20 cellular contexts compared by ENCODE assay signal in the genomic region with DNA sequence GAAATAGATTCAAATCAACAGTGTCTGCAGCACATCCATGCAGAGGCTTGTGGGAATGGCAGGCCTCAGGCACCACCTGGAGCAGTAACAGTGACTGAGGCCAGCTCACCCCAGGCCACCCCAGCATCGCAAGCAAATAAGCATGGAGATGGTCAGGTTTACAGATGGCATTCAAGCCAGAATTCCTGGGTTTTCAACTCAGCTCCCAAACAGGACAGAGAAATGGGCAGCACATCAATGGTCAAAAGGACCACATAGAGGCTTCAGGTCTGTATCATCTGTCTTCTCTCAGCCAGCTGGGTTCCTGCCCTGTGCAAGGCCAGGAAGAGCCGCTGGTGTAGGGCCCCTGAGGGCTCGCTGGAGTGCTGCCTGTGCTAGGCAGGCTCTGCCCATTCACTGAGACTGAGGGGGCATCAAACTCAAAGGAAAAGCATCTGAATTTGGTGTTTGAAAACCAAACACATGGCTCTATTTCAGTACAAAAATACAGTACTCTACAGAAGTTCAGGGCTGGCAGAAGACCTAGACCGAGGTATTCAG.
DNase-seq lines count a peak whose midpoint lies in the region; ATAC-seq, FAIRE-seq and TF ChIP-seq lines count a peak whose summit lies in the region.
"Had no signal": no experiment of that assay in that cellular context is flagged by ENCODE, and none has a peak within 500 bp of the region (broad histone marks: within the 10 kb centered on the region; RNA-seq: fewer than 3 reads in every experiment).

No MANE protein-coding gene starts in this region.

- H3K4me1 Mint-ChIP-seq in IgD-negative memory B cell (peaks cover 0 to 14% (median 2%) of the 10 kb centered on the region in 3 donors), neural progenitor cell (peaks cover 53% of the 10 kb centered on the region)
- peaks cover 7% of the 10 kb centered on the region for H3K4me1 Mint-ChIP-seq in activated naive CD8-positive, alpha-beta T cell treated with anti-CD3 and anti-CD28 coated beads, Interleukin-2, amount 10 ng/mL, durations not matched to agents 7 days and 5 days

- POLR2A ChIA-PET in activated naive CD8-positive, alpha-beta T cell treated with anti-CD3 and anti-CD28 coated beads, Interleukin-2, amount 10 ng/mL, durations not matched to agents 7 days and 5 days (lab: Charles Lee) = no interaction called here

- peaks cover 35% of the 10 kb centered on the region for H4K20me1 ChIP-seq in neural progenitor cell (ENCODE audit: low read depth)

- no peaks in the 10 kb centered on the region for H3K27me3 Mint-ChIP-seq in IgD-negative memory B cell
- no peaks in the 10 kb centered on the region for H3K27me3 Mint-ChIP-seq in activated naive CD8-positive, alpha-beta T cell treated with anti-CD3 and anti-CD28 coated beads, Interleukin-2, amount 10 ng/mL, durations not matched to agents 7 days and 5 days
- H3K27me3 Mint-ChIP-seq in neural progenitor cell (ENCODE audit: insufficient read depth, low read depth) = peaks cover 2% of the 10 kb centered on the region
- H3K27me3 Mint-ChIP-seq: activated CD4-positive, alpha-beta memory T cell treated with anti-CD3 and anti-CD28 coated beads for 36 hours; activated naive CD4-positive, alpha-beta T cell treated with anti-CD3 and anti-CD28 coated beads, Interleukin-2, amount 50 U/mL, for 24 hours; dendritic cell treated with granulocyte-macrophage colony-stimulating factor and Interleukin-4, amounts not matched to agents 40 ng/mL and 50 ng/mL, for 4 days had no signal

- TF ChIP-seq CTCF in neural progenitor cell (IDR thresholded peaks at IDR 0.05) = no peak

- H2AFZ ChIP-seq in neural progenitor cell (replicated peaks) = no peak overlapping the region

- no peak overlapping the region for H3K4me2 ChIP-seq in neural progenitor cell

- H3K36me3 Mint-ChIP-seq in IgD-negative memory B cell (peaks cover 2% of the 10 kb centered on the region), neural progenitor cell (peaks cover 26% of the 10 kb centered on the region)
- H3K36me3 Mint-ChIP-seq in activated naive CD8-positive, alpha-beta T cell treated with anti-CD3 and anti-CD28 coated beads, Interleukin-2, amount 10 ng/mL, durations not matched to agents 7 days and 5 days = peaks cover 19% of the 10 kb centered on the region

- no peaks in the 10 kb centered on the region for H3K9me3 Mint-ChIP-seq in IgD-negative memory B cell
- H3K9me3 Mint-ChIP-seq in activated naive CD8-positive, alpha-beta T cell treated with anti-CD3 and anti-CD28 coated beads, Interleukin-2, amount 10 ng/mL, durations not matched to agents 7 days and 5 days = no peaks in the 10 kb centered on the region
- no peaks in the 10 kb centered on the region for H3K9me3 Mint-ChIP-seq in neural progenitor cell
- H3K9me3 Mint-ChIP-seq: activated CD4-positive, alpha-beta memory T cell treated with anti-CD3 and anti-CD28 coated beads for 36 hours; activated naive CD4-positive, alpha-beta T cell treated with anti-CD3 and anti-CD28 coated beads, Interleukin-2, amount 50 U/mL, for 24 hours; dendritic cell treated with granulocyte-macrophage colony-stimulating factor and Interleukin-4, amounts not matched to agents 40 ng/mL and 50 ng/mL, for 4 days; natural killer cell had no signal

- peak; percentile 19 for DNase-seq in COLO829 (ENCODE audit: low spot score)
- no peak for DNase-seq in activated naive CD8-positive, alpha-beta T cell treated with anti-CD3 and anti-CD28 coated beads, Interleukin-2, amount 10 ng/mL, durations not matched to agents 7 days and 5 days
- no peak for DNase-seq in neural progenitor cell (ENCODE audit: low spot score)
- DNase-seq in RCC 7860 (ENCODE audit: low spot score) = no peak
- DNase-seq in NCI-H774 (lab: John Stamatoyannopoulos, UW) = no peak
- DNase-seq: activated CD4-positive, alpha-beta memory T cell treated with anti-CD3 and anti-CD28 coated beads for 36 hours; activated T-cell treated with anti-CD3 and anti-CD28 coated beads, Interleukin-2, amount 50 U/mL, for 48 hours; H7; natural killer cell; NCI-H1694 treated with DMSO at 0.1 percent for 48 hours; sigmoid colon; stomach; upper lobe of left lung had no signal

- no peaks in the 10 kb centered on the region for H3K79me2 ChIP-seq in neural progenitor cell (ENCODE audit: low read depth)

- no peak overlapping the region for H3K4me3 Mint-ChIP-seq in IgD-negative memory B cell
- no peak overlapping the region for H3K4me3 Mint-ChIP-seq in activated naive CD8-positive, alpha-beta T cell treated with anti-CD3 and anti-CD28 coated beads, Interleukin-2, amount 10 ng/mL, durations not matched to agents 7 days and 5 days
- no peak overlapping the region for H3K4me3 Mint-ChIP-seq in neural progenitor cell
- H3K4me3 Mint-ChIP-seq: activated CD4-positive, alpha-beta memory T cell treated with anti-CD3 and anti-CD28 coated beads for 36 hours; activated naive CD4-positive, alpha-beta T cell treated with anti-CD3 and anti-CD28 coated beads, Interleukin-2, amount 50 U/mL, for 24 hours; dendritic cell treated with granulocyte-macrophage colony-stimulating factor and Interleukin-4, amounts not matched to agents 40 ng/mL and 50 ng/mL, for 4 days; natural killer cell had no signal

- no peaks in the 10 kb centered on the region for H3K36me3 ChIP-seq in neural progenitor cell
- H3K36me3 ChIP-seq: breast epithelium had no signal

- H3F3A ChIP-seq in neural progenitor cell (ENCODE audit: low read depth) = peaks cover 12% of the 10 kb centered on the region

- H3K27me3 ChIP-seq in neural progenitor cell = no peaks in the 10 kb centered on the region
- H3K27me3 ChIP-seq: breast epithelium, sigmoid colon, stomach, upper lobe of left lung had no signal

- no peak overlapping the region for H3K27ac ChIP-seq in neural progenitor cell
- H3K27ac ChIP-seq: breast epithelium, sigmoid colon, stomach, upper lobe of left lung had no signal

- peak overlapping the region; percentile 28 to 71 (median 67) for H3K27ac Mint-ChIP-seq in IgD-negative memory B cell
- no peak overlapping the region for H3K27ac Mint-ChIP-seq in activated naive CD8-positive, alpha-beta T cell treated with anti-CD3 and anti-CD28 coated beads, Interleukin-2, amount 10 ng/mL, durations not matched to agents 7 days and 5 days
- peak overlapping the region; percentile 1 for H3K27ac Mint-ChIP-seq in neural progenitor cell
- H3K27ac Mint-ChIP-seq: dendritic cell treated with granulocyte-macrophage colony-stimulating factor and Interleukin-4, amounts not matched to agents 40 ng/mL and 50 ng/mL, for 4 days had no signal

- no peak overlapping the region for H3K4me3 ChIP-seq in neural progenitor cell
- H3K4me3 ChIP-seq: breast epithelium, sigmoid colon, stomach, upper lobe of left lung had no signal

- no peak overlapping the region for H3K9ac ChIP-seq in neural progenitor cell

- peaks cover 11% of the 10 kb centered on the region for H3K4me1 ChIP-seq in neural progenitor cell
- H3K4me1 ChIP-seq: breast epithelium, sigmoid colon had no signal

- H3K9me3 ChIP-seq in neural progenitor cell (ENCODE audit: low read depth) = no peaks in the 10 kb centered on the region
- H3K9me3 ChIP-seq: breast epithelium, sigmoid colon, stomach, upper lobe of left lung had no signal

- no peak for FAIRE-seq in RCC 7860 (lab: Jason Lieb, UNC)
- FAIRE-seq: D721Med, frontal cortex had no signal

- peak; percentile 28 for ATAC-seq in activated naive CD8-positive, alpha-beta T cell treated with anti-CD3 and anti-CD28 coated beads, Interleukin-2, amount 10 ng/mL, durations not matched to agents 7 days and 5 days (ENCODE audit: low read depth)
- no peak for ATAC-seq in GM21390 (IDR thresholded peaks at IDR 0.05; ENCODE audit: unreplicated experiment)
- ATAC-seq: natural killer cell had no signal
